ENCODE assay signal across 2 cellular contexts in genomic region chr3:57958642-57959406, GRCh38.
A peak's percentile ranks its signal among the peaks of the same experiment; 100 is the strongest.
TF ChIP-seq lines count a peak whose summit lies in the region.

No MANE protein-coding gene starts in this region.

TF ChIP-seq in HepG2, 621 proteins besides CTCF, POLR2A, EP300 and RAD21 (continued from another document):
- TF ChIP-seq, protein P1, sequence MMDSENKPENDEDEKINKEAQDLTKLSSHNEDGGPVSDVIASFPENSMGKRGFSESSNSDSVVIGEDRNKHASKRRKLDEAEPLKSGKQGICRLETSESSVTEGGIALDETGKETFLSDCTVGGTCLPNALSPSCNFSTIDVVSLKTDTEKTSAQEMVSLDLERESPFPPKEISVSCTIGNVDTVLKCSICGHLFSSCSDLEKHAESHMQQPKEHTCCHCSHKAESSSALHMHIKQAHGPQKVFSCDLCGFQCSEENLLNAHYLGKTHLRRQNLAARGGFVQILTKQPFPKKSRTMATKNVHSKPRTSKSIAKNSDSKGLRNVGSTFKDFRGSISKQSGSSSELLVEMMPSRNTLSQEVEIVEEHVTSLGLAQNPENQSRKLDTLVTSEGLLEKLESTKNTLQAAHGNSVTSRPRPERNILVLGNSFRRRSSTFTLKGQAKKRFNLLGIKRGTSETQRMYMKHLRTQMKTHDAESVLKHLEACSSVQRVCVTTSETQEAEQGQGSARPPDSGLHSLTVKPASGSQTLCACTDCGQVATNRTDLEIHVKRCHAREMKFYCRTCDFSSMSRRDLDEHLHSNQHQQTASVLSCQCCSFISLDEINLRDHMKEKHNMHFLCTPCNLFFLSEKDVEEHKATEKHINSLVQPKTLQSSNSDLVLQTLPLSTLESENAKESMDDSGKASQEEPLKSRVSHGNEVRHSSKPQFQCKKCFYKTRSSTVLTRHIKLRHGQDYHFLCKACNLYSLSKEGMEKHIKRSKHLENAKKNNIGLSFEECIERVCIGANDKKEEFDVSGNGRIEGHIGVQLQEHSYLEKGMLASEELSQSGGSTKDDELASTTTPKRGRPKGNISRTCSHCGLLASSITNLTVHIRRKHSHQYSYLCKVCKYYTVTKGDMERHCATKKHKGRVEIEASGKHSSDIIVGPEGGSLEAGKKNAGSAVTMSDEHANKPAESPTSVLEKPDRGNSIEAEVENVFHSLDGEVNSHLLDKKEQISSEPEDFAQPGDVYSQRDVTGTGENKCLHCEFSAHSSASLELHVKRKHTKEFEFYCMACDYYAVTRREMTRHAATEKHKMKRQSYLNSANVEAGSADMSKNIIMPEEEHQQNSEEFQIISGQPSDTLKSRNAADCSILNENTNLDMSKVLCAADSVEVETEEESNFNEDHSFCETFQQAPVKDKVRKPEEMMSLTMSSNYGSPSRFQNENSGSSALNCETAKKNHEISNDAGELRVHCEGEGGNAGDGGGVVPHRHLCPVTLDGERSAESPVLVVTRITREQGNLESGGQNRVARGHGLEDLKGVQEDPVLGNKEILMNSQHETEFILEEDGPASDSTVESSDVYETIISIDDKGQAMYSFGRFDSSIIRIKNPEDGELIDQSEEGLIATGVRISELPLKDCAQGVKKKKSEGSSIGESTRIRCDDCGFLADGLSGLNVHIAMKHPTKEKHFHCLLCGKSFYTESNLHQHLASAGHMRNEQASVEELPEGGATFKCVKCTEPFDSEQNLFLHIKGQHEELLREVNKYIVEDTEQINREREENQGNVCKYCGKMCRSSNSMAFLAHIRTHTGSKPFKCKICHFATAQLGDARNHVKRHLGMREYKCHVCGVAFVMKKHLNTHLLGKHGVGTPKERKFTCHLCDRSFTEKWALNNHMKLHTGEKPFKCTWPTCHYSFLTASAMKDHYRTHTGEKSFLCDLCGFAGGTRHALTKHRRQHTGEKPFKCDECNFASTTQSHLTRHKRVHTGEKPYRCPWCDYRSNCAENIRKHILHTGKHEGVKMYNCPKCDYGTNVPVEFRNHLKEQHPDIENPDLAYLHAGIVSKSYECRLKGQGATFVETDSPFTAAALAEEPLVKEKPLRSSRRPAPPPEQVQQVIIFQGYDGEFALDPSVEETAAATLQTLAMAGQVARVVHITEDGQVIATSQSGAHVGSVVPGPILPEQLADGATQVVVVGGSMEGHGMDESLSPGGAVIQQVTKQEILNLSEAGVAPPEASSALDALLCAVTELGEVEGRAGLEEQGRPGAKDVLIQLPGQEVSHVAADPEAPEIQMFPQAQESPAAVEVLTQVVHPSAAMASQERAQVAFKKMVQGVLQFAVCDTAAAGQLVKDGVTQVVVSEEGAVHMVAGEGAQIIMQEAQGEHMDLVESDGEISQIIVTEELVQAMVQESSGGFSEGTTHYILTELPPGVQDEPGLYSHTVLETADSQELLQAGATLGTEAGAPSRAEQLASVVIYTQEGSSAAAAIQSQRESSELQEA (CRISPR knock-in tag; IDR thresholded peaks at IDR 0.05; ENCODE audit: not compliant biosample characterization) = no peak
- TF ChIP-seq RFXANK (CRISPR knock-in tag; IDR thresholded peaks at IDR 0.05) = no peak
TF ChIP-seq in HepG2: peak in this region for 0.

TF ChIP-seq in K562, 482 proteins besides CTCF, POLR2A, EP300 and RAD21 (continued from another document and continues in another):
- TF ChIP-seq ASH1L (IDR thresholded peaks at IDR 0.05; ENCODE audit: borderline replicate concordance, low read depth, partially characterized antibody) (no peak), PTRF (tag; IDR thresholded peaks at IDR 0.05) (no peak), ZHX1 (conservative IDR thresholded peaks at IDR 0.05; ENCODE audit: low read length) (no peak), HLTF (IDR thresholded peaks at IDR 0.05) (no peak), BCOR (IDR thresholded peaks at IDR 0.05) (no peak), ZNF830 (CRISPR knock-in tag; IDR thresholded peaks at IDR 0.05) (no peak), PHF20 (IDR thresholded peaks at IDR 0.05; ENCODE audit: partially characterized antibody) (no peak), HIVEP1 (CRISPR knock-in tag; IDR thresholded peaks at IDR 0.05) (no peak), ZBTB40 (IDR thresholded peaks at IDR 0.05) (peak; percentile 64), ZBTB40 (CRISPR knock-in tag; IDR thresholded peaks at IDR 0.05) (no peak), FIP1L1 (IDR thresholded peaks at IDR 0.05; ENCODE audit: low read depth, low read length, poor library complexity, severe bottlenecking) (no peak), RBM15 (IDR thresholded peaks at IDR 0.05; ENCODE audit: insufficient read depth, low read length) (no peak), RCOR1 (IDR thresholded peaks at IDR 0.05; ENCODE audit: borderline replicate concordance in 1 of 2, low read depth in 2 of 2, low read length in 2 of 2) (peak in 1 of 2 experiments; percentile 4; a peak in 1 of 4 replicates)
- TF ChIP-seq, protein P2, sequence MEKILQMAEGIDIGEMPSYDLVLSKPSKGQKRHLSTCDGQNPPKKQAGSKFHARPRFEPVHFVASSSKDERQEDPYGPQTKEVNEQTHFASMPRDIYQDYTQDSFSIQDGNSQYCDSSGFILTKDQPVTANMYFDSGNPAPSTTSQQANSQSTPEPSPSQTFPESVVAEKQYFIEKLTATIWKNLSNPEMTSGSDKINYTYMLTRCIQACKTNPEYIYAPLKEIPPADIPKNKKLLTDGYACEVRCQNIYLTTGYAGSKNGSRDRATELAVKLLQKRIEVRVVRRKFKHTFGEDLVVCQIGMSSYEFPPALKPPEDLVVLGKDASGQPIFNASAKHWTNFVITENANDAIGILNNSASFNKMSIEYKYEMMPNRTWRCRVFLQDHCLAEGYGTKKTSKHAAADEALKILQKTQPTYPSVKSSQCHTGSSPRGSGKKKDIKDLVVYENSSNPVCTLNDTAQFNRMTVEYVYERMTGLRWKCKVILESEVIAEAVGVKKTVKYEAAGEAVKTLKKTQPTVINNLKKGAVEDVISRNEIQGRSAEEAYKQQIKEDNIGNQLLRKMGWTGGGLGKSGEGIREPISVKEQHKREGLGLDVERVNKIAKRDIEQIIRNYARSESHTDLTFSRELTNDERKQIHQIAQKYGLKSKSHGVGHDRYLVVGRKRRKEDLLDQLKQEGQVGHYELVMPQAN (IDR thresholded peaks at IDR 0.05; ENCODE audit: borderline replicate concordance) = no peak
- TF ChIP-seq, protein P3, sequence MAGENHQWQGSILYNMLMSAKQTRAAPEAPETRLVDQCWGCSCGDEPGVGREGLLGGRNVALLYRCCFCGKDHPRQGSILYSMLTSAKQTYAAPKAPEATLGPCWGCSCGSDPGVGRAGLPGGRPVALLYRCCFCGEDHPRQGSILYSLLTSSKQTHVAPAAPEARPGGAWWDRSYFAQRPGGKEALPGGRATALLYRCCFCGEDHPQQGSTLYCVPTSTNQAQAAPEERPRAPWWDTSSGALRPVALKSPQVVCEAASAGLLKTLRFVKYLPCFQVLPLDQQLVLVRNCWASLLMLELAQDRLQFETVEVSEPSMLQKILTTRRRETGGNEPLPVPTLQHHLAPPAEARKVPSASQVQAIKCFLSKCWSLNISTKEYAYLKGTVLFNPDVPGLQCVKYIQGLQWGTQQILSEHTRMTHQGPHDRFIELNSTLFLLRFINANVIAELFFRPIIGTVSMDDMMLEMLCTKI (IDR thresholded peaks at IDR 0.05; ENCODE audit: partially characterized antibody) = no peak
- TF ChIP-seq, protein P4, sequence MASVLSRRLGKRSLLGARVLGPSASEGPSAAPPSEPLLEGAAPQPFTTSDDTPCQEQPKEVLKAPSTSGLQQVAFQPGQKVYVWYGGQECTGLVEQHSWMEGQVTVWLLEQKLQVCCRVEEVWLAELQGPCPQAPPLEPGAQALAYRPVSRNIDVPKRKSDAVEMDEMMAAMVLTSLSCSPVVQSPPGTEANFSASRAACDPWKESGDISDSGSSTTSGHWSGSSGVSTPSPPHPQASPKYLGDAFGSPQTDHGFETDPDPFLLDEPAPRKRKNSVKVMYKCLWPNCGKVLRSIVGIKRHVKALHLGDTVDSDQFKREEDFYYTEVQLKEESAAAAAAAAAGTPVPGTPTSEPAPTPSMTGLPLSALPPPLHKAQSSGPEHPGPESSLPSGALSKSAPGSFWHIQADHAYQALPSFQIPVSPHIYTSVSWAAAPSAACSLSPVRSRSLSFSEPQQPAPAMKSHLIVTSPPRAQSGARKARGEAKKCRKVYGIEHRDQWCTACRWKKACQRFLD (CRISPR knock-in tag; IDR thresholded peaks at IDR 0.05) = no peak
- TF ChIP-seq, protein P5, sequence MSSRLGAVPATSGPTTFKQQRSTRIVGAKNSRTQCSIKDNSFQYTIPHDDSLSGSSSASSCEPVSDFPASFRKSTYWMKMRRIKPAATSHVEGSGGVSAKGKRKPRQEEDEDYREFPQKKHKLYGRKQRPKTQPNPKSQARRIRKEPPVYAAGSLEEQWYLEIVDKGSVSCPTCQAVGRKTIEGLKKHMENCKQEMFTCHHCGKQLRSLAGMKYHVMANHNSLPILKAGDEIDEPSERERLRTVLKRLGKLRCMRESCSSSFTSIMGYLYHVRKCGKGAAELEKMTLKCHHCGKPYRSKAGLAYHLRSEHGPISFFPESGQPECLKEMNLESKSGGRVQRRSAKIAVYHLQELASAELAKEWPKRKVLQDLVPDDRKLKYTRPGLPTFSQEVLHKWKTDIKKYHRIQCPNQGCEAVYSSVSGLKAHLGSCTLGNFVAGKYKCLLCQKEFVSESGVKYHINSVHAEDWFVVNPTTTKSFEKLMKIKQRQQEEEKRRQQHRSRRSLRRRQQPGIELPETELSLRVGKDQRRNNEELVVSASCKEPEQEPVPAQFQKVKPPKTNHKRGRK (tag; IDR thresholded peaks at IDR 0.05) = no peak
